26 cellular contexts compared by ENCODE assay signal in the genomic region with DNA sequence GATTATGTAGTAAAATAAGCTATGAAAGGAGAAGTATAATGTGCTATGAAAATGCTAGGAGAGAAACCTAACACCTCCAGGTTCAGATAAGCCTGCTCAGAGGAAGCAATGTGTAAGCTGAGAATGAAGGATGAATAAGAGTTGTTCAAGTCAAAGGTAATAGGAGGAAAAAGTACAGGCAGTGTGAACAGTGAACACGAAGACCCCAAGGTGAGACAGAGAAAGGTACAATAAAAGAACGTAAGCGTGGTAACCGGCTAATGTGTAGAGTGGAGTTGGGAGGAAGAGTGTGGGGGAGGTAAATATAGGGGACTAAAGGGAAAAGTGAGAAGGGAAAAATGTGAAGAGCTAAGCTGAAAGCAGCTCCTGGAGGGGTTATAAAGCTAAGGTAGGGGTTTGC.
"Had no signal": no experiment of that assay in that cellular context is flagged by ENCODE, and none has a peak within 500 bp of the region (broad histone marks: within the 10 kb centered on the region; RNA-seq: fewer than 3 reads in every experiment).

No MANE protein-coding gene starts in this region.

- H3K4me1 Mint-ChIP-seq: activated B cell treated with CpG ODN at 0.5 μM for 24 hours had no signal

- H3K27me3 ChIP-seq: brain microvascular endothelial cell, transverse colon had no signal

- H3K9me3 ChIP-seq: transverse colon had no signal

- H3K4me3 Mint-ChIP-seq: activated B cell treated with CpG ODN at 0.5 μM for 24 hours; activated T-helper 1 cell treated with anti-CD3 and anti-CD28 coated beads, Interleukin-12 subunit alpha, Interleukin-12 subunit beta, Interleukin-2, Interleukin-4 antibody, amounts not matched to agents 30 ng/mL and 10 ng/mL and 1 ng/mL, durations not matched to agents 14 hours and 24 hours and 36 hours; naive thymus-derived CD4-positive, alpha-beta T cell; neural crest cell; T-helper 1 cell treated with Interleukin-12 subunit alpha and Interleukin-12 subunit beta and Interleukin-4 antibody, amounts not matched to agents 30 μg/mL and 1 μg/mL, for 36 hours had no signal

- H3K27ac ChIP-seq: brain microvascular endothelial cell, transverse colon had no signal

- H3K4me1 ChIP-seq: transverse colon had no signal

- H3K4me3 ChIP-seq: transverse colon had no signal

- ATAC-seq: activated naive CD4-positive, alpha-beta T cell treated with anti-CD3 and anti-CD28 coated beads, Interleukin-2, amount 50 U/mL, for 72 hours; esophagus mucosa; left colon; naive thymus-derived CD4-positive, alpha-beta T cell; right cardiac atrium had no signal

- DNase-seq: activated B cell treated with CpG ODN at 0.5 μM for 24 hours; activated CD4-positive, alpha-beta T cell treated with anti-CD3 and anti-CD28 coated beads, Interleukin-2, amount 50 U/mL, for 1 hour; activated gamma-delta T cell treated with Interleukin-2 at 50 U/mL for 16 hours; amniotic stem cell; brain microvascular endothelial cell; foreskin fibroblast; head of caudate nucleus; hippocampal formation; kidney; left colon; midbrain; naive thymus-derived CD4-positive, alpha-beta T cell; occipital lobe; posterior cingulate gyrus; right cardiac atrium; stimulated activated CD4-positive, alpha-beta T cell treated with anti-CD3 and anti-CD28 coated beads, Interleukin-15, amount 100 ng/mL, for 24 hours; stimulated activated CD4-positive, alpha-beta T cell treated with anti-CD3 and anti-CD28 coated beads, Interleukin-2, amount 100 ng/mL, for 24 hours; stimulated activated naive CD4-positive, alpha-beta T cell treated with Interleukin-2 at 50 U/mL for 16 hours; SW 1271; T1000; transverse colon had no signal

- H3K27me3 Mint-ChIP-seq: activated B cell treated with CpG ODN at 0.5 μM for 24 hours; naive thymus-derived CD4-positive, alpha-beta T cell had no signal

- H3K27ac Mint-ChIP-seq: activated B cell treated with CpG ODN at 0.5 μM for 24 hours; activated naive CD4-positive, alpha-beta T cell treated with anti-CD3 and anti-CD28 coated beads, Interleukin-2, amount 50 U/mL, for 72 hours; activated T-helper 1 cell treated with anti-CD3 and anti-CD28 coated beads, Interleukin-12 subunit alpha, Interleukin-12 subunit beta, Interleukin-2, Interleukin-4 antibody, amounts not matched to agents 30 ng/mL and 10 ng/mL and 1 ng/mL, durations not matched to agents 14 hours and 24 hours and 36 hours; T-helper 1 cell treated with Interleukin-12 subunit alpha and Interleukin-12 subunit beta and Interleukin-4 antibody, amounts not matched to agents 30 μg/mL and 1 μg/mL, for 36 hours had no signal

- H3K9me3 Mint-ChIP-seq: activated B cell treated with CpG ODN at 0.5 μM for 24 hours; activated naive CD4-positive, alpha-beta T cell treated with anti-CD3 and anti-CD28 coated beads, Interleukin-2, amount 50 U/mL, for 72 hours; activated T-helper 1 cell treated with anti-CD3 and anti-CD28 coated beads, Interleukin-12 subunit alpha, Interleukin-12 subunit beta, Interleukin-2, Interleukin-4 antibody, amounts not matched to agents 30 ng/mL and 10 ng/mL and 1 ng/mL, durations not matched to agents 14 hours and 24 hours and 36 hours; naive thymus-derived CD4-positive, alpha-beta T cell; neural crest cell; T-helper 1 cell treated with Interleukin-12 subunit alpha and Interleukin-12 subunit beta and Interleukin-4 antibody, amounts not matched to agents 30 μg/mL and 1 μg/mL, for 36 hours had no signal
